2 cellular contexts compared by ENCODE assay signal in the genomic region with DNA sequence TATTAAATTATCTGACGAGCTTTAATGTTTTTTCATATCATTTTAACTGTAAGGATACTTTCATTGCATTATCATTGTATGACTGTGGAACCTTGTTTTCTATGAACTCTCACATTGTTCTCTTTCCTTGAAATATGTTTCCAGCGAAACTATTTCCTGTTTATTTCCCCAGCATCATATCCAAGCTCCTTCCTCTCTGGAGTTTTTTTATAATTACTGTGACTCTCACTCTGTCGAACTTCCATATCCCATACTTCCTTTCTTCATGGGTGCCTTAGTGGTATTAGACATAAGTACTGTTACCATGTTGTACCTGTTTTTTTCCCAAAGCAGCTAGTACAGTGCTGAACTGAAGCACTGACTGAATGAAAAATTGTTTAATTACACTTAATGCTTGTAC.
TF ChIP-seq lines count a peak whose summit lies in the region.

No MANE protein-coding gene starts in this region.

TF ChIP-seq in HepG2, 621 proteins besides CTCF, POLR2A, EP300 and RAD21 (continued from another document):
- TF ChIP-seq, protein P1, sequence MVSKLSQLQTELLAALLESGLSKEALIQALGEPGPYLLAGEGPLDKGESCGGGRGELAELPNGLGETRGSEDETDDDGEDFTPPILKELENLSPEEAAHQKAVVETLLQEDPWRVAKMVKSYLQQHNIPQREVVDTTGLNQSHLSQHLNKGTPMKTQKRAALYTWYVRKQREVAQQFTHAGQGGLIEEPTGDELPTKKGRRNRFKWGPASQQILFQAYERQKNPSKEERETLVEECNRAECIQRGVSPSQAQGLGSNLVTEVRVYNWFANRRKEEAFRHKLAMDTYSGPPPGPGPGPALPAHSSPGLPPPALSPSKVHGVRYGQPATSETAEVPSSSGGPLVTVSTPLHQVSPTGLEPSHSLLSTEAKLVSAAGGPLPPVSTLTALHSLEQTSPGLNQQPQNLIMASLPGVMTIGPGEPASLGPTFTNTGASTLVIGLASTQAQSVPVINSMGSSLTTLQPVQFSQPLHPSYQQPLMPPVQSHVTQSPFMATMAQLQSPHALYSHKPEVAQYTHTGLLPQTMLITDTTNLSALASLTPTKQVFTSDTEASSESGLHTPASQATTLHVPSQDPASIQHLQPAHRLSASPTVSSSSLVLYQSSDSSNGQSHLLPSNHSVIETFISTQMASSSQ (IDR thresholded peaks at IDR 0.05; ENCODE audit: low read depth): no peak
- TF ChIP-seq, protein P1 (CRISPR knock-in tag; IDR thresholded peaks at IDR 0.05; ENCODE audit: borderline replicate concordance): no peak
- TF ChIP-seq MAFK (conservative IDR thresholded peaks at IDR 0.05 in 1 of 2, IDR thresholded peaks at IDR 0.05 in 1 of 2; ENCODE audit: low read length in 2 of 2): no peak
- TF ChIP-seq THAP11 (CRISPR knock-in tag; IDR thresholded peaks at IDR 0.05): no peak
- no peak for TF ChIP-seq ZSCAN31 (CRISPR knock-in tag; IDR thresholded peaks at IDR 0.05; ENCODE audit: low read depth)
- no peak for TF ChIP-seq GABPB1 (CRISPR knock-in tag; IDR thresholded peaks at IDR 0.05)
- TF ChIP-seq NFRKB (IDR thresholded peaks at IDR 0.05): no peak
- TF ChIP-seq SRSF1 (optimal IDR thresholded peaks at IDR 0.05; ENCODE audit: low read depth, low read length): no peak
- TF ChIP-seq KDM3A (CRISPR knock-in tag; IDR thresholded peaks at IDR 0.05; ENCODE audit: low read depth): no peak
- no peak for TF ChIP-seq ZNF670 (CRISPR knock-in tag; IDR thresholded peaks at IDR 0.05; ENCODE audit: borderline replicate concordance)
- TF ChIP-seq RBAK (CRISPR knock-in tag; IDR thresholded peaks at IDR 0.05): no peak
- no peak for TF ChIP-seq MIER3 (CRISPR knock-in tag; IDR thresholded peaks at IDR 0.05; ENCODE audit: borderline replicate concordance)
- TF ChIP-seq KDM1A (CRISPR knock-in tag; IDR thresholded peaks at IDR 0.05): no peak
- no peak for TF ChIP-seq GPN1 (CRISPR knock-in tag; IDR thresholded peaks at IDR 0.05; ENCODE audit: borderline replicate concordance)
- TF ChIP-seq ZNF557 (CRISPR knock-in tag; IDR thresholded peaks at IDR 0.05): no peak
- no peak for TF ChIP-seq ZNF33A (CRISPR knock-in tag; IDR thresholded peaks at IDR 0.05; ENCODE audit: borderline replicate concordance)
- TF ChIP-seq, protein P2, sequence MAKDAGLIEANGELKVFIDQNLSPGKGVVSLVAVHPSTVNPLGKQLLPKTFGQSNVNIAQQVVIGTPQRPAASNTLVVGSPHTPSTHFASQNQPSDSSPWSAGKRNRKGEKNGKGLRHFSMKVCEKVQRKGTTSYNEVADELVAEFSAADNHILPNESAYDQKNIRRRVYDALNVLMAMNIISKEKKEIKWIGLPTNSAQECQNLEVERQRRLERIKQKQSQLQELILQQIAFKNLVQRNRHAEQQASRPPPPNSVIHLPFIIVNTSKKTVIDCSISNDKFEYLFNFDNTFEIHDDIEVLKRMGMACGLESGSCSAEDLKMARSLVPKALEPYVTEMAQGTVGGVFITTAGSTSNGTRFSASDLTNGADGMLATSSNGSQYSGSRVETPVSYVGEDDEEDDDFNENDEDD (CRISPR knock-in tag; IDR thresholded peaks at IDR 0.05; ENCODE audit: borderline replicate concordance): no peak
- TF ChIP-seq EZH2 (conservative IDR thresholded peaks at IDR 0.05; ENCODE audit: low read depth, low read length): no peak

TF ChIP-seq in GM23338, 12 proteins besides CTCF, POLR2A, EP300 and RAD21 (continued from another document):
- TF ChIP-seq, protein P3, sequence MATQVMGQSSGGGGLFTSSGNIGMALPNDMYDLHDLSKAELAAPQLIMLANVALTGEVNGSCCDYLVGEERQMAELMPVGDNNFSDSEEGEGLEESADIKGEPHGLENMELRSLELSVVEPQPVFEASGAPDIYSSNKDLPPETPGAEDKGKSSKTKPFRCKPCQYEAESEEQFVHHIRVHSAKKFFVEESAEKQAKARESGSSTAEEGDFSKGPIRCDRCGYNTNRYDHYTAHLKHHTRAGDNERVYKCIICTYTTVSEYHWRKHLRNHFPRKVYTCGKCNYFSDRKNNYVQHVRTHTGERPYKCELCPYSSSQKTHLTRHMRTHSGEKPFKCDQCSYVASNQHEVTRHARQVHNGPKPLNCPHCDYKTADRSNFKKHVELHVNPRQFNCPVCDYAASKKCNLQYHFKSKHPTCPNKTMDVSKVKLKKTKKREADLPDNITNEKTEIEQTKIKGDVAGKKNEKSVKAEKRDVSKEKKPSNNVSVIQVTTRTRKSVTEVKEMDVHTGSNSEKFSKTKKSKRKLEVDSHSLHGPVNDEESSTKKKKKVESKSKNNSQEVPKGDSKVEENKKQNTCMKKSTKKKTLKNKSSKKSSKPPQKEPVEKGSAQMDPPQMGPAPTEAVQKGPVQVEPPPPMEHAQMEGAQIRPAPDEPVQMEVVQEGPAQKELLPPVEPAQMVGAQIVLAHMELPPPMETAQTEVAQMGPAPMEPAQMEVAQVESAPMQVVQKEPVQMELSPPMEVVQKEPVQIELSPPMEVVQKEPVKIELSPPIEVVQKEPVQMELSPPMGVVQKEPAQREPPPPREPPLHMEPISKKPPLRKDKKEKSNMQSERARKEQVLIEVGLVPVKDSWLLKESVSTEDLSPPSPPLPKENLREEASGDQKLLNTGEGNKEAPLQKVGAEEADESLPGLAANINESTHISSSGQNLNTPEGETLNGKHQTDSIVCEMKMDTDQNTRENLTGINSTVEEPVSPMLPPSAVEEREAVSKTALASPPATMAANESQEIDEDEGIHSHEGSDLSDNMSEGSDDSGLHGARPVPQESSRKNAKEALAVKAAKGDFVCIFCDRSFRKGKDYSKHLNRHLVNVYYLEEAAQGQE (IDR thresholded peaks at IDR 0.05; ENCODE audit: unreplicated experiment): no peak
- no peak for TF ChIP-seq ZNF331 (CRISPR knock-in tag; IDR thresholded peaks at IDR 0.05; ENCODE audit: low read depth)
- TF ChIP-seq EZH2 (IDR thresholded peaks at IDR 0.05; ENCODE audit: low read depth, unreplicated experiment): no peak
- no peak for TF ChIP-seq EZH2phosphoT487 (IDR thresholded peaks at IDR 0.05; ENCODE audit: unreplicated experiment)
- TF ChIP-seq, protein P4, sequence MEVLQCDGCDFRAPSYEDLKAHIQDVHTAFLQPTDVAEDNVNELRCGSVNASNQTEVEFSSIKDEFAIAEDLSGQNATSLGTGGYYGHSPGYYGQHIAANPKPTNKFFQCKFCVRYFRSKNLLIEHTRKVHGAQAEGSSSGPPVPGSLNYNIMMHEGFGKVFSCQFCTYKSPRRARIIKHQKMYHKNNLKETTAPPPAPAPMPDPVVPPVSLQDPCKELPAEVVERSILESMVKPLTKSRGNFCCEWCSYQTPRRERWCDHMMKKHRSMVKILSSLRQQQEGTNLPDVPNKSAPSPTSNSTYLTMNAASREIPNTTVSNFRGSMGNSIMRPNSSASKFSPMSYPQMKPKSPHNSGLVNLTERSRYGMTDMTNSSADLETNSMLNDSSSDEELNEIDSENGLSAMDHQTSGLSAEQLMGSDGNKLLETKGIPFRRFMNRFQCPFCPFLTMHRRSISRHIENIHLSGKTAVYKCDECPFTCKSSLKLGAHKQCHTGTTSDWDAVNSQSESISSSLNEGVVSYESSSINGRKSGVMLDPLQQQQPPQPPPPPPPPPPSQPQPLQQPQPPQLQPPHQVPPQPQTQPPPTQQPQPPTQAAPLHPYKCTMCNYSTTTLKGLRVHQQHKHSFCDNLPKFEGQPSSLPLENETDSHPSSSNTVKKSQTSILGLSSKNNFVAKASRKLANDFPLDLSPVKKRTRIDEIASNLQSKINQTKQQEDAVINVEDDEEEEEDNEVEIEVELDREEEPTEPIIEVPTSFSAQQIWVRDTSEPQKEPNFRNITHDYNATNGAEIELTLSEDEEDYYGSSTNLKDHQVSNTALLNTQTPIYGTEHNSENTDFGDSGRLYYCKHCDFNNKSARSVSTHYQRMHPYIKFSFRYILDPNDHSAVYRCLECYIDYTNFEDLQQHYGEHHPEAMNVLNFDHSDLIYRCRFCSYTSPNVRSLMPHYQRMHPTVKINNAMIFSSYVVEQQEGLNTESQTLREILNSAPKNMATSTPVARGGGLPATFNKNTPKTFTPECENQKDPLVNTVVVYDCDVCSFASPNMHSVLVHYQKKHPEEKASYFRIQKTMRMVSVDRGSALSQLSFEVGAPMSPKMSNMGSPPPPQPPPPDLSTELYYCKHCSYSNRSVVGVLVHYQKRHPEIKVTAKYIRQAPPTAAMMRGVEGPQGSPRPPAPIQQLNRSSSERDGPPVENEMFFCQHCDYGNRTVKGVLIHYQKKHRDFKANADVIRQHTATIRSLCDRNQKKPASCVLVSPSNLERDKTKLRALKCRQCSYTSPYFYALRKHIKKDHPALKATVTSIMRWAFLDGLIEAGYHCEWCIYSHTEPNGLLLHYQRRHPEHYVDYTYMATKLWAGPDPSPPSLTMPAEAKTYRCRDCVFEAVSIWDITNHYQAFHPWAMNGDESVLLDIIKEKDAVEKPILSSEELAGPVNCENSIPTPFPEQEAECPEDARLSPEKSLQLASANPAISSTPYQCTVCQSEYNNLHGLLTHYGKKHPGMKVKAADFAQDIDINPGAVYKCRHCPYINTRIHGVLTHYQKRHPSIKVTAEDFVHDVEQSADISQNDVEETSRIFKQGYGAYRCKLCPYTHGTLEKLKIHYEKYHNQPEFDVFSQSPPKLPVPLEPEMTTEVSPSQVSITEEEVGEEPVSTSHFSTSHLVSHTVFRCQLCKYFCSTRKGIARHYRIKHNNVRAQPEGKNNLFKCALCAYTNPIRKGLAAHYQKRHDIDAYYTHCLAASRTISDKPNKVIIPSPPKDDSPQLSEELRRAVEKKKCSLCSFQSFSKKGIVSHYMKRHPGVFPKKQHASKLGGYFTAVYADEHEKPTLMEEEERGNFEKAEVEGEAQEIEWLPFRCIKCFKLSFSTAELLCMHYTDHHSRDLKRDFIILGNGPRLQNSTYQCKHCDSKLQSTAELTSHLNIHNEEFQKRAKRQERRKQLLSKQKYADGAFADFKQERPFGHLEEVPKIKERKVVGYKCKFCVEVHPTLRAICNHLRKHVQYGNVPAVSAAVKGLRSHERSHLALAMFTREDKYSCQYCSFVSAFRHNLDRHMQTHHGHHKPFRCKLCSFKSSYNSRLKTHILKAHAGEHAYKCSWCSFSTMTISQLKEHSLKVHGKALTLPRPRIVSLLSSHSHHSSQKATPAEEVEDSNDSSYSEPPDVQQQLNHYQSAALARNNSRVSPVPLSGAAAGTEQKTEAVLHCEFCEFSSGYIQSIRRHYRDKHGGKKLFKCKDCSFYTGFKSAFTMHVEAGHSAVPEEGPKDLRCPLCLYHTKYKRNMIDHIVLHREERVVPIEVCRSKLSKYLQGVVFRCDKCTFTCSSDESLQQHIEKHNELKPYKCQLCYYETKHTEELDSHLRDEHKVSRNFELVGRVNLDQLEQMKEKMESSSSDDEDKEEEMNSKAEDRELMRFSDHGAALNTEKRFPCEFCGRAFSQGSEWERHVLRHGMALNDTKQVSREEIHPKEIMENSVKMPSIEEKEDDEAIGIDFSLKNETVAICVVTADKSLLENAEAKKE (CRISPR knock-in tag; IDR thresholded peaks at IDR 0.05): no peak
- TF ChIP-seq ZNF114 (CRISPR knock-in tag; IDR thresholded peaks at IDR 0.05): no peak
- TF ChIP-seq CREB1 (CRISPR knock-in tag; IDR thresholded peaks at IDR 0.05; ENCODE audit: low read depth): no peak
